8 cellular contexts compared by ENCODE assay signal in the genomic region with DNA sequence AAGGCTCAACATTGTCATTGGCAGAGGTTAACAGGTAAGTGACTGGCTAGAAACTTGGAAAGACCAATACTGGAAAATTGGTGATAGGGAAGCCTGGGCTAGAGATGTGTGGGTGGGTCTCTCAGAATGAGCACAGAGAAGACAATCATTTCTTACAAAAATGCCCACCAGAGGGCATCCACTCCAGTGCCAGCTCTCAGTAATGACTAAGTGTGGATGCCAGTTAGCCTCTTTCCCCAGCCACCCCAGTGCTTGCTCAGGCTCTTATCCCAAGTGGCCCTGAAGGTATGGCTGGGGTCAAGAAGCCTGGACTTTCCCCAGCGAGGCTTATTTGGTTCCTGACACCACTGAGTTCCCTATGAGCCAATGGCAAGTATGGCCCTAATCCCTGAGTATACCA.
DNase-seq lines count a peak whose midpoint lies in the region; ATAC-seq and TF ChIP-seq lines count a peak whose summit lies in the region.

No MANE protein-coding gene starts in this region.

- CTCF ChIA-PET in AG04449 (lab: Yijun Ruan, JAX), result interaction anchor here (1.4 kb wide), 1 partner anchor 437 kb away, joined by 8 read pairs; no protein-coding TSS in a partner anchor

- TF ChIP-seq CTCF in AG04449 (IDR thresholded peaks at IDR 0.05; ENCODE audit: insufficient read depth, low read length, missing control alignments), result peak; percentile 42

- POLR2A ChIA-PET in AG04449 (lab: Yijun Ruan, JAX), result no interaction called here

- ATAC-seq in esophagus mucosa (peak; percentile 35), HG03571 (IDR thresholded peaks at IDR 0.05; ENCODE audit: unreplicated experiment) (no peak)

- H3K4me3 ChIP-seq in AG04449 (ENCODE audit: low read depth, low read length), result no peak overlapping the region

- DNase-seq in AG04449 (ENCODE audit: low read depth, low spot score), result no peak
- peak; percentile 21 for DNase-seq in GM03348 (ENCODE audit: low spot score)
- peak; percentile 3 for DNase-seq in MV-4-11 (lab: John Stamatoyannopoulos, UW)
- peak; percentile 3 for DNase-seq in stromal cell of bone marrow (ENCODE audit: low read depth)
- DNase-seq in amniotic stem cell (lab: John Stamatoyannopoulos, UW), result no peak
- DNase-seq in stimulated activated naive CD4-positive, alpha-beta T cell (lab: John Stamatoyannopoulos, UW), result no peak

Comparison
In these comparisons a context has a peak if more than half of its experiments do, and no peak if none do; other contexts are left out.
1. DNase-seq: peak in GM03348 (single experiment), MV-4-11 (single experiment) and stromal cell of bone marrow (single experiment); none in AG04449 (single experiment), amniotic stem cell (single experiment) and stimulated activated naive CD4-positive, alpha-beta T cell (0 of 6).